Comparison of ENCODE assay signal across 8 cellular contexts in the genomic region with DNA sequence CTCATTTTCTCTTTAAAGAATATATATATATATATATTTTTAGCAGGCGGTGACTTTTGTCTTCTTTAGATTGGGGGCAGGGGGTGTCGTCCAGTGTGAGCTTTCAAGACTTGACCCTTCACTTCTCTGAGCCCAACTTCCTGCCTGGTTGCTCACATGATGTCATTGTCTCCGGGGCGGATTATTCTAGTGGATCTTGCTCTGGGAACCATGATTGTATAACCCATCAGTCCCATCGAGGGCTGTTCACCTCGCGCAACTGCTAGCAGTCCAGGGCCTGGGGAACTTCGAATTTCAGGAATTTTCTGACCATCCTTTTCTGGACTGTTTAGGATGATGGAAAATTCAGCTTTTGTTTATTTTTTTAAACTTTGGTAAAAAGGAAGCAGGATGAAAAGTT. TPM values are rescaled to one million over a fixed set of nuclear protein-coding genes. Genes with fewer than 3 reads are reported as not detected.
DNase-seq lines count a peak whose midpoint lies in the region; ATAC-seq, FAIRE-seq and TF ChIP-seq lines count a peak whose summit lies in the region.

No MANE protein-coding gene starts in this region.

- ATAC-seq in GM18868 (IDR thresholded peaks at IDR 0.05; ENCODE audit: unreplicated experiment) (peak; percentile 38), HG03460 (IDR thresholded peaks at IDR 0.05; ENCODE audit: unreplicated experiment) (peak; percentile 28), Panc1 (peak; percentile 65)
- no peak for ATAC-seq in central memory CD8-positive, alpha-beta T cell (replicated peaks; ENCODE audit: extremely low read depth, poor library complexity, severe bottlenecking)

- CTCF ChIA-PET in Panc1 (lab: Charles Lee) = no interaction called here

- DNase-seq in CD1c-positive myeloid dendritic cell (ENCODE audit: extremely low spot score) (peak; percentile 81), Panc1 (ENCODE audit: low read depth, low spot score) (no peak), kidney (no peak), GOT3 (lab: John Stamatoyannopoulos, UW) (no peak)
- DNase-seq in central memory CD8-positive, alpha-beta T cell (ENCODE audit: low spot score in 2 of 2) = peak in 1 of 2 donors; percentile 9
- DNase-seq in stimulated activated CD8-positive, alpha-beta memory T cell treated with anti-CD3 and anti-CD28 coated beads, Interleukin-4, amount 100 ng/mL, for 48 hours = peak; percentile 53

- FAIRE-seq in kidney (lab: Jason Lieb, UNC) = no peak

- no peaks in the 10 kb centered on the region for H3K27me3 Mint-ChIP-seq in central memory CD8-positive, alpha-beta T cell

- no peaks in the 10 kb centered on the region for H3K9me3 Mint-ChIP-seq in central memory CD8-positive, alpha-beta T cell

- intact Hi-C loops in Panc1 (cut with micrococcal nuclease; ENCODE audit: unreplicated experiment) = no loop called here
- intact Hi-C loops in kidney (cut with DNase I) = no loop called here

- H3K4me1 ChIP-seq in Panc1 (ENCODE audit: control insufficient read depth, insufficient read depth, low read length) (peaks cover 36% of the 10 kb centered on the region), kidney (ENCODE audit: control insufficient read depth in 1 of 2, insufficient read depth in 1 of 2, low read depth in 1 of 2, low read length in 2 of 2) (peaks cover 17 to 33% of the 10 kb centered on the region in 2 donors)

- H3K4me3 Mint-ChIP-seq in central memory CD8-positive, alpha-beta T cell = peak overlapping the region; percentile 86

- peak overlapping the region in 1 of 2 donors; percentile 73 for H3K9ac ChIP-seq in kidney (ENCODE audit: low read length in 2 of 2)

- peaks cover 44% of the 10 kb centered on the region for H3K4me1 Mint-ChIP-seq in central memory CD8-positive, alpha-beta T cell

- in situ Hi-C loops in Panc1 (cut with HindIII; ENCODE audit: low pct_unique_long_range_greater_than_20kb, low sequenced_read_pairs) = no loop called here

- BruUV-seq in Panc1 (replicated peaks; lab: Mats Ljungman, UMichigan) = no TSS peak

- H3K27ac Mint-ChIP-seq in central memory CD8-positive, alpha-beta T cell (ENCODE audit: low read depth) = peak overlapping the region; percentile 88

- TF ChIP-seq CTCF in Panc1 (IDR thresholded peaks at IDR 0.05) (no peak), kidney (IDR thresholded peaks at IDR 0.05; ENCODE audit: borderline replicate concordance, extremely low read depth, insufficient read depth) (no peak)

- H3K27ac ChIP-seq in Panc1 (ENCODE audit: low read length) (peak overlapping the region; percentile 87), kidney (ENCODE audit: low read depth in 2 of 2, low read length in 2 of 2) (peak overlapping the region; percentile 92 to 95)

- no peaks in the 10 kb centered on the region; the same call in 1 of the 2 replicates for H3K36me3 ChIP-seq in Panc1 (ENCODE audit: control insufficient read depth, insufficient read depth, low read length)
- no peaks in the 10 kb centered on the region for H3K36me3 ChIP-seq in kidney (ENCODE audit: control insufficient read depth in 1 of 2, insufficient read depth in 2 of 2, low read length in 2 of 2)

- H3K4me3 ChIP-seq in Panc1 (ENCODE audit: low read depth in 2 of 2, low read length in 2 of 2) = peak overlapping the region; percentile 63 to 83
- peak overlapping the region; percentile 59 to 74 for H3K4me3 ChIP-seq in kidney (ENCODE audit: low read length in 2 of 2)

- H3K9me3 ChIP-seq in Panc1 (ENCODE audit: control insufficient read depth, insufficient read depth, low read depth, low read length) = no peaks in the 10 kb centered on the region
- H3K9me3 ChIP-seq in kidney (ENCODE audit: control insufficient read depth in 1 of 2, low read length in 2 of 2) = no peaks in the 10 kb centered on the region

- no peaks in the 10 kb centered on the region for H3K27me3 ChIP-seq in Panc1 (ENCODE audit: control insufficient read depth, insufficient read depth, low read length)

- POLR2A ChIA-PET in Panc1 (lab: Charles Lee) = interaction anchor here (0.6 to 0.7 kb wide), 2 partner anchors 85 to 180 kb away, joined by 3 to 4 read pairs; a partner anchor contains a TSS

- H3K36me3 Mint-ChIP-seq in central memory CD8-positive, alpha-beta T cell (ENCODE audit: insufficient read depth) = peaks cover 7% of the 10 kb centered on the region

RNA-seq across cellular contexts. Expression of a gene that starts 1.0 kb away (rescaled TPM):
- total RNA-seq in Panc1 (2021; ENCODE audit: unreplicated experiment) = 163 TPM
- 140 TPM for polyA plus RNA-seq in Panc1 (2012; ENCODE audit: insufficient read length)
- total RNA-seq in kidney = 88.6 TPM
- 23.7 TPM for polyA plus RNA-seq in kidney (ENCODE audit: insufficient read depth, low read depth, low replicate concordance)

Comparison
In these comparisons a context has a peak if more than half of its experiments do, and no peak if none do; other contexts are left out.
1. DNase-seq: peak in CD1c-positive myeloid dendritic cell (single experiment) and stimulated activated CD8-positive, alpha-beta memory T cell treated with anti-CD3 and anti-CD28 coated beads, Interleukin-4, amount 100 ng/mL, for 48 hours (single experiment); none in Panc1 (single experiment), kidney (single experiment) and GOT3 (single experiment).